1 cellular context compared by ENCODE assay signal in genomic region chr6:3444276-3445088, GRCh38.
TF ChIP-seq lines count a peak whose summit lies in the region.

No MANE protein-coding gene starts in this region.

TF ChIP-seq in HepG2, 621 proteins besides CTCF, POLR2A, EP300 and RAD21 (continued from another document and continues in another):
- TF ChIP-seq ZNF691 (CRISPR knock-in tag; IDR thresholded peaks at IDR 0.05; ENCODE audit: borderline replicate concordance, low read depth) (no peak), ZFP41 (CRISPR knock-in tag; IDR thresholded peaks at IDR 0.05; ENCODE audit: borderline replicate concordance) (no peak), IKZF5 (CRISPR knock-in tag; IDR thresholded peaks at IDR 0.05) (no peak), GATAD2A (CRISPR knock-in tag; IDR thresholded peaks at IDR 0.05) (peak; percentile 82), ZBTB8A (CRISPR knock-in tag; IDR thresholded peaks at IDR 0.05; ENCODE audit: borderline replicate concordance, low read depth) (no peak), RNF2 (conservative IDR thresholded peaks at IDR 0.05; ENCODE audit: low read depth) (no peak), ZNF782 (CRISPR knock-in tag; IDR thresholded peaks at IDR 0.05; ENCODE audit: borderline replicate concordance) (no peak), CSRNP2 (CRISPR knock-in tag; conservative IDR thresholded peaks at IDR 0.05; ENCODE audit: low read depth) (no peak), HNF1A (IDR thresholded peaks at IDR 0.05; ENCODE audit: low read depth) (no peak), HNF1A (CRISPR knock-in tag; IDR thresholded peaks at IDR 0.05; ENCODE audit: borderline replicate concordance) (no peak), ZNF891 (CRISPR knock-in tag; IDR thresholded peaks at IDR 0.05) (no peak), SALL1 (CRISPR knock-in tag; IDR thresholded peaks at IDR 0.05) (0 out of 2 replicates have a peak, but pooled peaks have one; percentile 31), ELF3 (CRISPR knock-in tag; IDR thresholded peaks at IDR 0.05) (no peak), PREB (CRISPR knock-in tag; IDR thresholded peaks at IDR 0.05) (no peak), ZFX (CRISPR knock-in tag; IDR thresholded peaks at IDR 0.05; ENCODE audit: low read depth) (peak; percentile 17; the same call in 1 of the 2 replicates), ZNF510 (CRISPR knock-in tag; IDR thresholded peaks at IDR 0.05; ENCODE audit: low read depth) (no peak), ZNF639 (CRISPR knock-in tag; conservative IDR thresholded peaks at IDR 0.05) (no peak), ZNF615 (CRISPR knock-in tag; IDR thresholded peaks at IDR 0.05; ENCODE audit: borderline replicate concordance) (no peak), SNAPC5 (CRISPR knock-in tag; IDR thresholded peaks at IDR 0.05; ENCODE audit: borderline replicate concordance) (0 out of 2 replicates have a peak, but pooled peaks have one; percentile 47), MAX (IDR thresholded peaks at IDR 0.05) (0 out of 2 replicates have a peak, but pooled peaks have one; percentile 44), ETV6 (CRISPR knock-in tag; conservative IDR thresholded peaks at IDR 0.05) (no peak), CREM (IDR thresholded peaks at IDR 0.05) (peak; percentile 27; the same call in 1 of the 2 replicates), CREM (CRISPR knock-in tag; IDR thresholded peaks at IDR 0.05) (no peak), CBX2 (IDR thresholded peaks at IDR 0.05; ENCODE audit: low read depth, low read length) (no peak), CBX2 (CRISPR knock-in tag; IDR thresholded peaks at IDR 0.05; ENCODE audit: low read depth) (no peak), ZNF407 (CRISPR knock-in tag; IDR thresholded peaks at IDR 0.05; ENCODE audit: not compliant biosample characterization) (no peak), ZNF572 (CRISPR knock-in tag; IDR thresholded peaks at IDR 0.05) (no peak), PAXIP1 (CRISPR knock-in tag; conservative IDR thresholded peaks at IDR 0.05) (peak; percentile 73), ZNF33A (CRISPR knock-in tag; IDR thresholded peaks at IDR 0.05; ENCODE audit: borderline replicate concordance) (no peak), TP53 (CRISPR knock-in tag; conservative IDR thresholded peaks at IDR 0.05) (no peak), ZNF605 (CRISPR knock-in tag; IDR thresholded peaks at IDR 0.05) (0 out of 2 replicates have a peak, but pooled peaks have one; percentile 45), ZNF619 (CRISPR knock-in tag; IDR thresholded peaks at IDR 0.05) (no peak), ARID2 (CRISPR knock-in tag; IDR thresholded peaks at IDR 0.05; ENCODE audit: borderline replicate concordance) (peak; percentile 74; the same call in 1 of the 2 replicates), HMG20A (CRISPR knock-in tag; IDR thresholded peaks at IDR 0.05; ENCODE audit: borderline replicate concordance) (peak; percentile 38; the same call in 1 of the 2 replicates), TOPORS (CRISPR knock-in tag; IDR thresholded peaks at IDR 0.05) (0 out of 2 replicates have a peak, but pooled peaks have one; percentile 22), KLF12 (CRISPR knock-in tag; IDR thresholded peaks at IDR 0.05; ENCODE audit: borderline replicate concordance) (no peak), ZNF709 (CRISPR knock-in tag; IDR thresholded peaks at IDR 0.05) (no peak; the same call in 1 of the 2 replicates)
